Comparison of ENCODE assay signal across 1 cellular context in genomic region chr5:660491-661030, GRCh38.
A peak's percentile ranks its signal among the peaks of the same experiment; 100 is the strongest.
TF ChIP-seq lines count a peak whose summit lies in the region.

No MANE protein-coding gene starts in this region.

TF ChIP-seq in K562, 482 proteins besides CTCF, POLR2A, EP300 and RAD21:
- no peak for TF ChIP-seq ZNF655 (CRISPR knock-in tag; IDR thresholded peaks at IDR 0.05)
- TF ChIP-seq POLR2G (IDR thresholded peaks at IDR 0.05; ENCODE audit: low read depth, low read length): peak; percentile 59
TF ChIP-seq in K562: peak in this region for 1.
